In the genomic region with DNA sequence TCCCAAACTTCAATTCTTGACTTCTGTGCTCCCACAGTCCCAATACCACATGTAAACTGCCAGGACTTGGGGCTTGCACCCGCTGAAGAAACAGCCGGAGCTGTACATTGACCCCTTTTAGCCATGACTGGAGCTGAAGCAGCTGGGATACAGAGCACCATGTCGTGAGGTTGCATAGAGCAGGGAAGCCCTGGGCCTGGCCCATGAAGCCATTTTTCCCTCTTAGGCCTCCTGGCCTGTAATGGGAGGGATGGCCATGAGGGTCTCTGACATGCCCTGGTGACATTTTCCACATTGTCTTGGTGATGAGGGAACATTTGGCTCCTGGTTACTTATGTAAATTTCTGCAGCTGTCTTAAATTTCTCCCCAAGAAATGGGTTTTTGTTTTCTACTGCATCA, we compare ENCODE assay signal across 2 cellular contexts.
TF ChIP-seq lines count a peak whose summit lies in the region.

No MANE protein-coding gene starts in this region.

TF ChIP-seq in HEK293, 187 proteins besides CTCF, POLR2A, EP300 and RAD21:
- TF ChIP-seq ZNF585B (tag by site-specific recombination; IDR thresholded peaks at IDR 0.05) (peak; percentile 61), SP2 (tag by site-specific recombination; IDR thresholded peaks at IDR 0.05) (no peak)

TF ChIP-seq in K562, 482 proteins besides CTCF, POLR2A, EP300 and RAD21:
- TF ChIP-seq ZFP36 (IDR thresholded peaks at IDR 0.05; ENCODE audit: low read depth, low read length, partially characterized antibody) = peak; percentile 42
- no peak for TF ChIP-seq NUFIP1 (IDR thresholded peaks at IDR 0.05; ENCODE audit: partially characterized antibody)
- no peak for TF ChIP-seq ZNF445 (CRISPR knock-in tag; IDR thresholded peaks at IDR 0.05; ENCODE audit: low read depth)
- peak; percentile 8; the same call in 1 of the 2 replicates for TF ChIP-seq CHD2 (IDR thresholded peaks at IDR 0.05; ENCODE audit: low read depth, low read length)
